Comparison of ENCODE assay signal across 1 cellular context in genomic region chr5:67306997-67307580, GRCh38.
TF ChIP-seq lines count a peak whose summit lies in the region.

No MANE protein-coding gene starts in this region.

TF ChIP-seq in SK-N-SH, 30 proteins besides CTCF, POLR2A, EP300 and RAD21 (continued from another document):
- no peak for TF ChIP-seq USF1 (IDR thresholded peaks at IDR 0.05; ENCODE audit: borderline replicate concordance, low read depth)
- no peak for TF ChIP-seq GATA2 (CRISPR knock-in tag; IDR thresholded peaks at IDR 0.05)
- TF ChIP-seq MXI1 (IDR thresholded peaks at IDR 0.05; ENCODE audit: low read depth, low read length), result no peak
- TF ChIP-seq TEAD4 (IDR thresholded peaks at IDR 0.05; ENCODE audit: borderline replicate concordance, insufficient read depth), result no peak
- no peak for TF ChIP-seq ZBTB33 (IDR thresholded peaks at IDR 0.05; ENCODE audit: borderline replicate concordance, low read depth)
- no peak for TF ChIP-seq MEF2A (IDR thresholded peaks at IDR 0.05; ENCODE audit: borderline replicate concordance, low read depth)
- TF ChIP-seq CHD2 (IDR thresholded peaks at IDR 0.05; ENCODE audit: low read length, partially characterized antibody), result no peak
- TF ChIP-seq RXRA (IDR thresholded peaks at IDR 0.05; ENCODE audit: borderline replicate concordance, low read depth), result no peak
- no peak for TF ChIP-seq YY1 (IDR thresholded peaks at IDR 0.05; ENCODE audit: low read depth)
- TF ChIP-seq FOXJ3 (CRISPR knock-in tag; IDR thresholded peaks at IDR 0.05), result no peak
